ENCODE assay signal across 1 cellular context in the genomic region with DNA sequence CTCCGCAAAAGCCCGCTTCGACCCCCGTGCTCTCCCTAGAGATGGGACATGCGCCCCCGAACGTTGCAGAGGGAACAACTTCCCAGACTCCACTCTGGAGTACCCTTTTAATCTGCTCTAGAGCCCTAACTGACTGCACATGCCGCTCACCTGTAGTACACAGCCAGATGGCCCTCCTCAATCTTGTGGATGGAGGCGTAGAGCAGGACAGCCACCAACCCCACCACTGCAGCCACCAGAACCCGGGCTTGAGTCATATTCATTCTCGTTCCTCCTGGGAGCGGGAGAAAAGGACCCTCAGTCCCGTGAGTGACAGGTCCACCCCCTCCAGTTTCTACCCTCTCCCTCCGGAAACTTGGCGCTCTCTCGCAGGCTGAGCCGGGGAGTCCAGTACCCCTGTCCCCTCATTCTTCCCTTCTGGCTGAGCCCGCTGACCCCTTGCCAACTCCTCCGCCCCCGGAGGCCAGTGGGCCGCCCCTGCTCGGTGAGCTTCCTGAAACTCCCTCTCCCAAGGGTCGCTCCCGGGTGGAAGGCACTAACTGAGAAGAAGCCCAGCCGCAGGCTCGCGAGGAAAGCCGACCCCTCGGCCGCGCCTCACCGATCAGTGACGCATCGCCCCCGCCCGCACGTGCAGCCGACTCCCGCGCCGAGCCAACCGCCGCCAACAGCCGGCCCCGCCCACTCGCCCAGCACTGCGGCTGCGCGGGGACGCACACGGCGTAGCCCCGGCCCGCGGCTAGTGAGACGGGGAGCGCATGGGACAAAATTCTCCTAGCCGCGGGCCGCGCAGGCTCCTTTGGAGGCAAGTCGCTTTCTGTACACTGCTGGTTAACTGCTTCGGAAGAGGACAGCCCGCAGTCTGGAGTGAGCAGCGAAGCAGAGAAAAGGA.
TF ChIP-seq lines count a peak whose summit lies in the region.

A gene (minus strand): TSS at position 666 of the 889 bp plus-strand sequence. CDS start 403 bp downstream, at position 263.

TF ChIP-seq in WTC11, 78 proteins besides CTCF, POLR2A, EP300 and RAD21 (continued from another document and continues in another):
- TF ChIP-seq, protein P1, sequence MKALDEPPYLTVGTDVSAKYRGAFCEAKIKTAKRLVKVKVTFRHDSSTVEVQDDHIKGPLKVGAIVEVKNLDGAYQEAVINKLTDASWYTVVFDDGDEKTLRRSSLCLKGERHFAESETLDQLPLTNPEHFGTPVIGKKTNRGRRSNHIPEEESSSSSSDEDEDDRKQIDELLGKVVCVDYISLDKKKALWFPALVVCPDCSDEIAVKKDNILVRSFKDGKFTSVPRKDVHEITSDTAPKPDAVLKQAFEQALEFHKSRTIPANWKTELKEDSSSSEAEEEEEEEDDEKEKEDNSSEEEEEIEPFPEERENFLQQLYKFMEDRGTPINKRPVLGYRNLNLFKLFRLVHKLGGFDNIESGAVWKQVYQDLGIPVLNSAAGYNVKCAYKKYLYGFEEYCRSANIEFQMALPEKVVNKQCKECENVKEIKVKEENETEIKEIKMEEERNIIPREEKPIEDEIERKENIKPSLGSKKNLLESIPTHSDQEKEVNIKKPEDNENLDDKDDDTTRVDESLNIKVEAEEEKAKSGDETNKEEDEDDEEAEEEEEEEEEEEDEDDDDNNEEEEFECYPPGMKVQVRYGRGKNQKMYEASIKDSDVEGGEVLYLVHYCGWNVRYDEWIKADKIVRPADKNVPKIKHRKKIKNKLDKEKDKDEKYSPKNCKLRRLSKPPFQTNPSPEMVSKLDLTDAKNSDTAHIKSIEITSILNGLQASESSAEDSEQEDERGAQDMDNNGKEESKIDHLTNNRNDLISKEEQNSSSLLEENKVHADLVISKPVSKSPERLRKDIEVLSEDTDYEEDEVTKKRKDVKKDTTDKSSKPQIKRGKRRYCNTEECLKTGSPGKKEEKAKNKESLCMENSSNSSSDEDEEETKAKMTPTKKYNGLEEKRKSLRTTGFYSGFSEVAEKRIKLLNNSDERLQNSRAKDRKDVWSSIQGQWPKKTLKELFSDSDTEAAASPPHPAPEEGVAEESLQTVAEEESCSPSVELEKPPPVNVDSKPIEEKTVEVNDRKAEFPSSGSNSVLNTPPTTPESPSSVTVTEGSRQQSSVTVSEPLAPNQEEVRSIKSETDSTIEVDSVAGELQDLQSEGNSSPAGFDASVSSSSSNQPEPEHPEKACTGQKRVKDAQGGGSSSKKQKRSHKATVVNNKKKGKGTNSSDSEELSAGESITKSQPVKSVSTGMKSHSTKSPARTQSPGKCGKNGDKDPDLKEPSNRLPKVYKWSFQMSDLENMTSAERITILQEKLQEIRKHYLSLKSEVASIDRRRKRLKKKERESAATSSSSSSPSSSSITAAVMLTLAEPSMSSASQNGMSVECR (CRISPR knock-in tag; IDR thresholded peaks at IDR 0.05; ENCODE audit: borderline replicate concordance): 0 out of 2 replicates have a peak, but pooled peaks have one; percentile 41
- TF ChIP-seq MYBL2 (CRISPR knock-in tag; IDR thresholded peaks at IDR 0.05): peak; percentile 98
- TF ChIP-seq, protein P2, sequence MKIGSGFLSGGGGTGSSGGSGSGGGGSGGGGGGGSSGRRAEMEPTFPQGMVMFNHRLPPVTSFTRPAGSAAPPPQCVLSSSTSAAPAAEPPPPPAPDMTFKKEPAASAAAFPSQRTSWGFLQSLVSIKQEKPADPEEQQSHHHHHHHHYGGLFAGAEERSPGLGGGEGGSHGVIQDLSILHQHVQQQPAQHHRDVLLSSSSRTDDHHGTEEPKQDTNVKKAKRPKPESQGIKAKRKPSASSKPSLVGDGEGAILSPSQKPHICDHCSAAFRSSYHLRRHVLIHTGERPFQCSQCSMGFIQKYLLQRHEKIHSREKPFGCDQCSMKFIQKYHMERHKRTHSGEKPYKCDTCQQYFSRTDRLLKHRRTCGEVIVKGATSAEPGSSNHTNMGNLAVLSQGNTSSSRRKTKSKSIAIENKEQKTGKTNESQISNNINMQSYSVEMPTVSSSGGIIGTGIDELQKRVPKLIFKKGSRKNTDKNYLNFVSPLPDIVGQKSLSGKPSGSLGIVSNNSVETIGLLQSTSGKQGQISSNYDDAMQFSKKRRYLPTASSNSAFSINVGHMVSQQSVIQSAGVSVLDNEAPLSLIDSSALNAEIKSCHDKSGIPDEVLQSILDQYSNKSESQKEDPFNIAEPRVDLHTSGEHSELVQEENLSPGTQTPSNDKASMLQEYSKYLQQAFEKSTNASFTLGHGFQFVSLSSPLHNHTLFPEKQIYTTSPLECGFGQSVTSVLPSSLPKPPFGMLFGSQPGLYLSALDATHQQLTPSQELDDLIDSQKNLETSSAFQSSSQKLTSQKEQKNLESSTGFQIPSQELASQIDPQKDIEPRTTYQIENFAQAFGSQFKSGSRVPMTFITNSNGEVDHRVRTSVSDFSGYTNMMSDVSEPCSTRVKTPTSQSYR (CRISPR knock-in tag; IDR thresholded peaks at IDR 0.05): no peak
- peak; percentile 87 for TF ChIP-seq SP1 (CRISPR knock-in tag; conservative IDR thresholded peaks at IDR 0.05)
- TF ChIP-seq, protein P3, sequence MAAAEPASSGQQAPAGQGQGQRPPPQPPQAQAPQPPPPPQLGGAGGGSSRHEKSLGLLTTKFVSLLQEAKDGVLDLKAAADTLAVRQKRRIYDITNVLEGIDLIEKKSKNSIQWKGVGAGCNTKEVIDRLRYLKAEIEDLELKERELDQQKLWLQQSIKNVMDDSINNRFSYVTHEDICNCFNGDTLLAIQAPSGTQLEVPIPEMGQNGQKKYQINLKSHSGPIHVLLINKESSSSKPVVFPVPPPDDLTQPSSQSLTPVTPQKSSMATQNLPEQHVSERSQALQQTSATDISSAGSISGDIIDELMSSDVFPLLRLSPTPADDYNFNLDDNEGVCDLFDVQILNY (CRISPR knock-in tag; IDR thresholded peaks at IDR 0.05): peak; percentile 95; the same call in 1 of the 2 replicates
- TF ChIP-seq ZNF671 (CRISPR knock-in tag; IDR thresholded peaks at IDR 0.05): no peak
- peak; percentile 92 for TF ChIP-seq FOXK1 (CRISPR knock-in tag; IDR thresholded peaks at IDR 0.05)
- peak; percentile 91 for TF ChIP-seq FOXP1 (CRISPR knock-in tag; IDR thresholded peaks at IDR 0.05; ENCODE audit: borderline replicate concordance)
- TF ChIP-seq ZNF317 (CRISPR knock-in tag; IDR thresholded peaks at IDR 0.05; ENCODE audit: borderline replicate concordance, low read depth): no peak
- TF ChIP-seq, protein P4, sequence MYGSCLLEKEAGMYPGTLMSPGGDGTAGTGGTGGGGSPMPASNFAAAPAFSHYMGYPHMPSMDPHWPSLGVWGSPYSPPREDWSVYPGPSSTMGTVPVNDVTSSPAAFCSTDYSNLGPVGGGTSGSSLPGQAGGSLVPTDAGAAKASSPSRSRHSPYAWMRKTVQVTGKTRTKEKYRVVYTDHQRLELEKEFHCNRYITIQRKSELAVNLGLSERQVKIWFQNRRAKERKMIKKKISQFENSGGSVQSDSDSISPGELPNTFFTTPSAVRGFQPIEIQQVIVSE (CRISPR knock-in tag; IDR thresholded peaks at IDR 0.05; ENCODE audit: borderline replicate concordance): no peak
- no peak for TF ChIP-seq ZNF219 (CRISPR knock-in tag; IDR thresholded peaks at IDR 0.05; ENCODE audit: borderline replicate concordance)
- TF ChIP-seq, protein P5, sequence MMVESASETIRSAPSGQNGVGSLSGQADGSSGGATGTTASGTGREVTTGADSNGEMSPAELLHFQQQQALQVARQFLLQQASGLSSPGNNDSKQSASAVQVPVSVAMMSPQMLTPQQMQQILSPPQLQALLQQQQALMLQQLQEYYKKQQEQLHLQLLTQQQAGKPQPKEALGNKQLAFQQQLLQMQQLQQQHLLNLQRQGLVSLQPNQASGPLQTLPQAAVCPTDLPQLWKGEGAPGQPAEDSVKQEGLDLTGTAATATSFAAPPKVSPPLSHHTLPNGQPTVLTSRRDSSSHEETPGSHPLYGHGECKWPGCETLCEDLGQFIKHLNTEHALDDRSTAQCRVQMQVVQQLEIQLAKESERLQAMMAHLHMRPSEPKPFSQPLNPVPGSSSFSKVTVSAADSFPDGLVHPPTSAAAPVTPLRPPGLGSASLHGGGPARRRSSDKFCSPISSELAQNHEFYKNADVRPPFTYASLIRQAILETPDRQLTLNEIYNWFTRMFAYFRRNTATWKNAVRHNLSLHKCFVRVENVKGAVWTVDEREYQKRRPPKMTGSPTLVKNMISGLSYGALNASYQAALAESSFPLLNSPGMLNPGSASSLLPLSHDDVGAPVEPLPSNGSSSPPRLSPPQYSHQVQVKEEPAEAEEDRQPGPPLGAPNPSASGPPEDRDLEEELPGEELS (CRISPR knock-in tag; IDR thresholded peaks at IDR 0.05): peak; percentile 95
- TF ChIP-seq, protein P6, sequence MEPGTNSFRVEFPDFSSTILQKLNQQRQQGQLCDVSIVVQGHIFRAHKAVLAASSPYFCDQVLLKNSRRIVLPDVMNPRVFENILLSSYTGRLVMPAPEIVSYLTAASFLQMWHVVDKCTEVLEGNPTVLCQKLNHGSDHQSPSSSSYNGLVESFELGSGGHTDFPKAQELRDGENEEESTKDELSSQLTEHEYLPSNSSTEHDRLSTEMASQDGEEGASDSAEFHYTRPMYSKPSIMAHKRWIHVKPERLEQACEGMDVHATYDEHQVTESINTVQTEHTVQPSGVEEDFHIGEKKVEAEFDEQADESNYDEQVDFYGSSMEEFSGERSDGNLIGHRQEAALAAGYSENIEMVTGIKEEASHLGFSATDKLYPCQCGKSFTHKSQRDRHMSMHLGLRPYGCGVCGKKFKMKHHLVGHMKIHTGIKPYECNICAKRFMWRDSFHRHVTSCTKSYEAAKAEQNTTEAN (CRISPR knock-in tag; IDR thresholded peaks at IDR 0.05): no peak; the same call in 1 of the 2 replicates
- no peak for TF ChIP-seq HMGA2 (CRISPR knock-in tag; IDR thresholded peaks at IDR 0.05)
- TF ChIP-seq, protein P7, sequence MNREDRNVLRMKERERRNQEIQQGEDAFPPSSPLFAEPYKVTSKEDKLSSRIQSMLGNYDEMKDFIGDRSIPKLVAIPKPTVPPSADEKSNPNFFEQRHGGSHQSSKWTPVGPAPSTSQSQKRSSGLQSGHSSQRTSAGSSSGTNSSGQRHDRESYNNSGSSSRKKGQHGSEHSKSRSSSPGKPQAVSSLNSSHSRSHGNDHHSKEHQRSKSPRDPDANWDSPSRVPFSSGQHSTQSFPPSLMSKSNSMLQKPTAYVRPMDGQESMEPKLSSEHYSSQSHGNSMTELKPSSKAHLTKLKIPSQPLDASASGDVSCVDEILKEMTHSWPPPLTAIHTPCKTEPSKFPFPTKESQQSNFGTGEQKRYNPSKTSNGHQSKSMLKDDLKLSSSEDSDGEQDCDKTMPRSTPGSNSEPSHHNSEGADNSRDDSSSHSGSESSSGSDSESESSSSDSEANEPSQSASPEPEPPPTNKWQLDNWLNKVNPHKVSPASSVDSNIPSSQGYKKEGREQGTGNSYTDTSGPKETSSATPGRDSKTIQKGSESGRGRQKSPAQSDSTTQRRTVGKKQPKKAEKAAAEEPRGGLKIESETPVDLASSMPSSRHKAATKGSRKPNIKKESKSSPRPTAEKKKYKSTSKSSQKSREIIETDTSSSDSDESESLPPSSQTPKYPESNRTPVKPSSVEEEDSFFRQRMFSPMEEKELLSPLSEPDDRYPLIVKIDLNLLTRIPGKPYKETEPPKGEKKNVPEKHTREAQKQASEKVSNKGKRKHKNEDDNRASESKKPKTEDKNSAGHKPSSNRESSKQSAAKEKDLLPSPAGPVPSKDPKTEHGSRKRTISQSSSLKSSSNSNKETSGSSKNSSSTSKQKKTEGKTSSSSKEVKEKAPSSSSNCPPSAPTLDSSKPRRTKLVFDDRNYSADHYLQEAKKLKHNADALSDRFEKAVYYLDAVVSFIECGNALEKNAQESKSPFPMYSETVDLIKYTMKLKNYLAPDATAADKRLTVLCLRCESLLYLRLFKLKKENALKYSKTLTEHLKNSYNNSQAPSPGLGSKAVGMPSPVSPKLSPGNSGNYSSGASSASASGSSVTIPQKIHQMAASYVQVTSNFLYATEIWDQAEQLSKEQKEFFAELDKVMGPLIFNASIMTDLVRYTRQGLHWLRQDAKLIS (CRISPR knock-in tag; IDR thresholded peaks at IDR 0.05; ENCODE audit: borderline replicate concordance): no peak
- TF ChIP-seq CBFB (CRISPR knock-in tag; IDR thresholded peaks at IDR 0.05; ENCODE audit: low read depth): 0 out of 2 replicates have a peak, but pooled peaks have one; percentile 87
- 0 out of 2 replicates have a peak, but pooled peaks have one; percentile 56 for TF ChIP-seq ESRRA (CRISPR knock-in tag; IDR thresholded peaks at IDR 0.05; ENCODE audit: borderline replicate concordance)
- TF ChIP-seq, protein P8, sequence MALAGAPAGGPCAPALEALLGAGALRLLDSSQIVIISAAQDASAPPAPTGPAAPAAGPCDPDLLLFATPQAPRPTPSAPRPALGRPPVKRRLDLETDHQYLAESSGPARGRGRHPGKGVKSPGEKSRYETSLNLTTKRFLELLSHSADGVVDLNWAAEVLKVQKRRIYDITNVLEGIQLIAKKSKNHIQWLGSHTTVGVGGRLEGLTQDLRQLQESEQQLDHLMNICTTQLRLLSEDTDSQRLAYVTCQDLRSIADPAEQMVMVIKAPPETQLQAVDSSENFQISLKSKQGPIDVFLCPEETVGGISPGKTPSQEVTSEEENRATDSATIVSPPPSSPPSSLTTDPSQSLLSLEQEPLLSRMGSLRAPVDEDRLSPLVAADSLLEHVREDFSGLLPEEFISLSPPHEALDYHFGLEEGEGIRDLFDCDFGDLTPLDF (CRISPR knock-in tag; IDR thresholded peaks at IDR 0.05): 0 out of 2 replicates have a peak, but pooled peaks have one; percentile 83
- no peak for TF ChIP-seq FOXJ3 (CRISPR knock-in tag; IDR thresholded peaks at IDR 0.05; ENCODE audit: borderline replicate concordance)
- TF ChIP-seq, protein P9, sequence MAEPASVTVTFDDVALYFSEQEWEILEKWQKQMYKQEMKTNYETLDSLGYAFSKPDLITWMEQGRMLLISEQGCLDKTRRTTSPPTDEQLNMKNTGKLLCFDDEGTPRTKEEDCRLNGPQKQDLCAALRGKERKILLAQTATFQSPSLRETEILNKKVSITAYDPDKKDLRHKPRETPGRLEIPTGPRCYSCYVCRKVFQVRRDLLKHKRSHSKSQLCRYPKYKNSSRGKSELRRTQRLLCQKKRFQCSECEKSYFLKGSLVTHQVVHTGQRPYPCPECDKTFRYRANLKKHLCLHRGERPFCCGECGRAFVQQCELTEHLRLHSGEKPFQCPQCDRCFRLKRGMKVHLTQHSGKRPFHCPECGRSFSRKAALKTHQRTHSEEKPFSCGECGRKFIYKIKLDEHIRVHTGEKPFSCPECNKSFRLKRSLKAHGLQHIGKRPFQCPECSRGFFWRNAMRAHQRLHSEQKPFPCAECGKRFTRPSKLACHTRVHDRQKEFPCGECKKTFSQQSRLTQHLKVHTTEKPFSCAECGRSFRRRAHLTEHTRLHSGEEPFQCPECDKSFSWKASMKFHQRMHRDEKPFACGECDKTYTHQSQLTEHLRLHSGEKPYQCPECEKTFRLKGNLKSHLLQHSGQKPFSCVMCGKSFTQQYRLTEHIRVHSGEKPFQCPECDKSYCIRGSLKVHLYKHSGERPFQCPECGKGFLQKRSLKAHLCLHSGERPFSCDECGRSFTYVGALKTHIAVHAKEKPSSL (CRISPR knock-in tag; conservative IDR thresholded peaks at IDR 0.05): no peak
- no peak for TF ChIP-seq JAZF1 (CRISPR knock-in tag; IDR thresholded peaks at IDR 0.05)
- TF ChIP-seq CREM (CRISPR knock-in tag; IDR thresholded peaks at IDR 0.05): peak; percentile 87
- peak; percentile 34; the same call in 1 of the 2 replicates for TF ChIP-seq ZNF263 (CRISPR knock-in tag; IDR thresholded peaks at IDR 0.05; ENCODE audit: low read depth)
- TF ChIP-seq, protein P10, sequence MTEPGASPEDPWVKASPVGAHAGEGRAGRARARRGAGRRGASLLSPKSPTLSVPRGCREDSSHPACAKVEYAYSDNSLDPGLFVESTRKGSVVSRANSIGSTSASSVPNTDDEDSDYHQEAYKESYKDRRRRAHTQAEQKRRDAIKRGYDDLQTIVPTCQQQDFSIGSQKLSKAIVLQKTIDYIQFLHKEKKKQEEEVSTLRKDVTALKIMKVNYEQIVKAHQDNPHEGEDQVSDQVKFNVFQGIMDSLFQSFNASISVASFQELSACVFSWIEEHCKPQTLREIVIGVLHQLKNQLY (CRISPR knock-in tag; IDR thresholded peaks at IDR 0.05): no peak
- TF ChIP-seq KAT7 (CRISPR knock-in tag; IDR thresholded peaks at IDR 0.05; ENCODE audit: borderline replicate concordance): peak; percentile 67; the same call in 1 of the 2 replicates
